Comparison of ENCODE assay signal across 8 cellular contexts in the genomic region with DNA sequence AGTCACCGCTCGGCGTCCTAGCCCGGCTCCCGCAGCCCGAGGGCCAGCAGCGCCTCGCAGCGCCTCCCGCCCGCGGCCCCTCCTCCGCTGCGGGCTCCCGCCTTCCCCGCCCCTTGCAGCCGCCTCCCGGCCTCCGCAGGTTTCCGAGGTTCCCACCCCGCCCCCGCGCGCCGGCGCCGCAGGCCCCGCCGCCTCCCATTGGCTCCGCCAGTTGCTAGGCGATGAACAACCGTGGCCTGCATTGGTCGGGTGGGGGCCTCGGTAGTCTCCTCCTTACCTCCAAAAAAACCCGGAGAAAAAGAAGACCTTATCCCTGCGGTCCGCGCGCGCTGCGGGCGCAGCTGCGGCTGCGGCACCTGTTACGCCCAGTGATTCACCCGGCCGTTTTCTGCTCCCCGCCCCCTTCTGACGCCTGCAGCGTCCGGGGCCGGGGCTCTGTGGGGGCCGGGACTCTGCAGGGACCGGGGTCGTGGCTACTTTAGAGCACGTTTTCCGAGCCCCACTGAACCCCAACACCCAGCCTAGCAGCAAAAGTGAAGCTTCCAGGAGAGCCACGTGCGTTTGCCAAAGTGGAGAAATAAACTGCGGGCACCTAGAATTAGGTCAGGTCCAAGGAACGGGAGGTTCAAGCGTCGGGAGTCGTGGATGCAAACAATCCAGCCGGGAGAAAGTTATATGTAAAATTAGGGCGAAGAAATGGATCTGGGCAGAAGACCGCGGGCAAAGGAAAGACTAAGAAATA. TPM values are rescaled to one million over a fixed set of nuclear protein-coding genes. Genes with fewer than 3 reads are reported as not detected.
DNase-seq lines count a peak whose midpoint lies in the region; ATAC-seq and TF ChIP-seq lines count a peak whose summit lies in the region.

A gene with protein sequence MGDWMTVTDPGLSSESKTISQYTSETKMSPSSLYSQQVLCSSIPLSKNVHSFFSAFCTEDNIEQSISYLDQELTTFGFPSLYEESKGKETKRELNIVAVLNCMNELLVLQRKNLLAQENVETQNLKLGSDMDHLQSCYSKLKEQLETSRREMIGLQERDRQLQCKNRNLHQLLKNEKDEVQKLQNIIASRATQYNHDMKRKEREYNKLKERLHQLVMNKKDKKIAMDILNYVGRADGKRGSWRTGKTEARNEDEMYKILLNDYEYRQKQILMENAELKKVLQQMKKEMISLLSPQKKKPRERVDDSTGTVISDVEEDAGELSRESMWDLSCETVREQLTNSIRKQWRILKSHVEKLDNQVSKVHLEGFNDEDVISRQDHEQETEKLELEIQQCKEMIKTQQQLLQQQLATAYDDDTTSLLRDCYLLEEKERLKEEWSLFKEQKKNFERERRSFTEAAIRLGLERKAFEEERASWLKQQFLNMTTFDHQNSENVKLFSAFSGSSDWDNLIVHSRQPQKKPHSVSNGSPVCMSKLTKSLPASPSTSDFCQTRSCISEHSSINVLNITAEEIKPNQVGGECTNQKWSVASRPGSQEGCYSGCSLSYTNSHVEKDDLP (minus strand): TSS at position 65 of the 742 bp plus-strand sequence. CDS start 19,242 bp downstream, outside the sequence.

- TF ChIP-seq CTCF in Peyer's patch (IDR thresholded peaks at IDR 0.05), result no peak
- no peak for TF ChIP-seq CTCF in esophagus squamous epithelium (IDR thresholded peaks at IDR 0.05)

- H3K4me1 Mint-ChIP-seq in activated T-cell treated with anti-CD3 and anti-CD28 coated beads, Interleukin-2, amount 50 U/mL, for 72 hours (ENCODE audit: low read depth), result peaks cover 76% of the 10 kb centered on the region

- H3K9me3 ChIP-seq in KOPT-K1 (ENCODE audit: insufficient read depth, low read length, poor library complexity, severe bottlenecking) (no peaks in the 10 kb centered on the region), Peyer's patch (no peaks in the 10 kb centered on the region), esophagus squamous epithelium (no peaks in the 10 kb centered on the region), muscle layer of duodenum (ENCODE audit: control insufficient read depth in 1 of 2, low read length in 2 of 2) (no peaks in the 10 kb centered on the region)

- peaks cover 0 to 4% of the 10 kb centered on the region in 2 donors for H3K36me3 Mint-ChIP-seq in activated T-cell treated with anti-CD3 and anti-CD28 coated beads, Interleukin-2, amount 50 U/mL, for 72 hours (ENCODE audit: insufficient read depth in 2 of 2)

- peak; percentile 91 for DNase-seq in DMS79 treated with DMSO at 0.1 percent for 48 hours (lab: John Stamatoyannopoulos, UW)
- DNase-seq in Peyer's patch, result peak; percentile 97 to 100 (median 99)
- peak; percentile 98 to 99 for DNase-seq in activated T-cell treated with anti-CD3 and anti-CD28 coated beads, Interleukin-2, amount 50 U/mL, for 72 hours
- DNase-seq in esophagus squamous epithelium (lab: John Stamatoyannopoulos, UW), result peak; percentile 80
- peak; percentile 100 for DNase-seq in stimulated activated CD8-positive, alpha-beta memory T cell treated with anti-CD3 and anti-CD28 coated beads, Interleukin-7, amount 100 ng/mL, for 24 hours (ENCODE audit: low read depth)

- H3K27me3 ChIP-seq in Peyer's patch (no peaks in the 10 kb centered on the region), esophagus squamous epithelium (no peaks in the 10 kb centered on the region), muscle layer of duodenum (ENCODE audit: low read depth, low read length) (no peaks in the 10 kb centered on the region)

- H3K4me1 ChIP-seq in Peyer's patch (peaks cover 0 to 19% (median 0%) of the 10 kb centered on the region in 4 donors), esophagus squamous epithelium (peaks cover 0 to 57% (median 8%) of the 10 kb centered on the region in 3 donors), muscle layer of duodenum (ENCODE audit: control insufficient read depth in 1 of 2, insufficient read depth in 2 of 2, low read length in 2 of 2) (peaks cover 0 to 13% of the 10 kb centered on the region in 2 donors)

- peak; percentile 43 to 57 for TF ChIP-seq POLR2A in Peyer's patch (IDR thresholded peaks at IDR 0.05)
- TF ChIP-seq POLR2A in esophagus squamous epithelium (IDR thresholded peaks at IDR 0.05), result peak in 1 of 4 donors; percentile 46

- 0 to 1% methylated on average over 11 to 17 of the region's 68 CpGs for WGBS in esophagus squamous epithelium, 2 donors

- intact Hi-C loops in esophagus squamous epithelium (cut with DNase I), result no loop called here

- H3K4me3 ChIP-seq in Peyer's patch (peak within 1 kb of the TSS; percentile 69 to 89 (median 87)), esophagus squamous epithelium (peak within 1 kb of the TSS; percentile 84 to 93 (median 89)), muscle layer of duodenum (ENCODE audit: low read depth in 1 of 2, low read length in 2 of 2) (peak within 1 kb of the TSS; percentile 79 to 85)

- H3K9me3 Mint-ChIP-seq in activated T-cell treated with anti-CD3 and anti-CD28 coated beads, Interleukin-2, amount 50 U/mL, for 72 hours, result no peaks in the 10 kb centered on the region

- peak; percentile 96 for ATAC-seq in GM21825 (IDR thresholded peaks at IDR 0.05; ENCODE audit: unreplicated experiment)
- peak; percentile 91 to 92 for ATAC-seq in activated T-cell treated with anti-CD3 and anti-CD28 coated beads, Interleukin-2, amount 50 U/mL, for 72 hours (replicated peaks in 1 of 2)

- H3K27me3 Mint-ChIP-seq in activated T-cell treated with anti-CD3 and anti-CD28 coated beads, Interleukin-2, amount 50 U/mL, for 72 hours (ENCODE audit: low read depth), result no peaks in the 10 kb centered on the region

- H3K36me3 ChIP-seq in KOPT-K1 (ENCODE audit: insufficient read depth, low read length) (no peaks in the 10 kb centered on the region), Peyer's patch (no peaks in the 10 kb centered on the region), esophagus squamous epithelium (no peaks in the 10 kb centered on the region), muscle layer of duodenum (ENCODE audit: control insufficient read depth in 1 of 2, insufficient read depth in 2 of 2, low read length in 2 of 2) (no peaks in the 10 kb centered on the region)

- peak within 1 kb of the TSS; percentile 92 for H3K27ac Mint-ChIP-seq in activated T-cell treated with anti-CD3 and anti-CD28 coated beads, Interleukin-2, amount 50 U/mL, for 72 hours

- H3K27ac ChIP-seq in KOPT-K1 (ENCODE audit: low read depth, low read length, poor library complexity, severe bottlenecking) (peak within 1 kb of the TSS; percentile 91), Peyer's patch (peak within 1 kb of the TSS; percentile 84 to 94 (median 91)), esophagus squamous epithelium (peak within 1 kb of the TSS; percentile 88 to 93 (median 90)), muscle layer of duodenum (ENCODE audit: low read length) (peak within 1 kb of the TSS; percentile 82)

- peak within 1 kb of the TSS; percentile 99 to 100 for H3K4me3 Mint-ChIP-seq in activated T-cell treated with anti-CD3 and anti-CD28 coated beads, Interleukin-2, amount 50 U/mL, for 72 hours

RNA-seq across cellular contexts. Expression of the gene that starts here (rescaled TPM):
- total RNA-seq in Peyer's patch (10 to 100 TPM; 10.7 to 20.6 (median 11.7) TPM), esophagus squamous epithelium (10 to 100 TPM in 1 of 4 donors, 1 to 10 TPM in 3; 6.5 to 13.4 (median 8.6) TPM)
- 10 to 100 TPM in 1 of 2 donors, 1 to 10 TPM in 1; 8.5 to 13.8 TPM for total RNA-seq in activated T-cell treated with anti-CD3 and anti-CD28 coated beads, Interleukin-2, amount 50 U/mL, for 72 hours

Comparison
In these comparisons a context has a peak if more than half of its experiments do, and no peak if none do; other contexts are left out.
1. Peak in every context shown above with its lines: DNase-seq, ATAC-seq, H3K4me3 ChIP-seq and H3K27ac ChIP-seq.